8 cellular contexts compared by ENCODE assay signal in genomic region chr1:45490121-45490622, GRCh38. TPM values are rescaled to one million over a fixed set of nuclear protein-coding genes. Genes with fewer than 3 reads are reported as not detected.
DNase-seq lines count a peak whose midpoint lies in the region; ATAC-seq, FAIRE-seq and TF ChIP-seq lines count a peak whose summit lies in the region.

No MANE protein-coding gene starts in this region.

- CTCF ChIA-PET in OCI-LY7 (lab: Charles Lee; ENCODE audit: unreplicated experiment), result no interaction called here
- CTCF ChIA-PET in activated CD8-positive, alpha-beta memory T cell treated with anti-CD3 and anti-CD28 coated beads, Interleukin-2, amount 10 ng/mL, durations not matched to agents 7 days and 5 days (lab: Charles Lee), result interaction anchor here (0.6 to 8.2 kb wide), 12 partner anchors 11 to 690 kb away, joined by 3 to 163 read pairs (median 5); partner anchors contain the start of genes HECTD3, HPDL, MUTYH and PLK3

- H3K4me1 Mint-ChIP-seq in activated CD8-positive, alpha-beta memory T cell treated with anti-CD3 and anti-CD28 coated beads, Interleukin-2, amount 10 ng/mL, durations not matched to agents 7 days and 5 days, result peaks cover 4% of the 10 kb centered on the region

- H3K36me3 Mint-ChIP-seq in activated CD8-positive, alpha-beta memory T cell treated with anti-CD3 and anti-CD28 coated beads, Interleukin-2, amount 10 ng/mL, durations not matched to agents 7 days and 5 days, result peaks cover 4% of the 10 kb centered on the region

- 1% methylated on average over 17 of the region's 17 CpGs for WGBS in pancreas, 2 donors

- peak in 3 of 4 donors; percentile 1 to 3 (median 2) for ATAC-seq in pancreas
- ATAC-seq in HG03108 (IDR thresholded peaks at IDR 0.05; ENCODE audit: unreplicated experiment), result no peak
- ATAC-seq in GM21737 (IDR thresholded peaks at IDR 0.05; ENCODE audit: unreplicated experiment), result no peak
- ATAC-seq in activated CD8-positive, alpha-beta memory T cell treated with anti-CD3 and anti-CD28 coated beads, Interleukin-2, amount 10 ng/mL, durations not matched to agents 7 days and 5 days, result no peak

- TF ChIP-seq CTCF in DOHH2 (IDR thresholded peaks at IDR 0.05; ENCODE audit: low read depth, low read length, poor library complexity, severe bottlenecking), result no peak
- no peak for TF ChIP-seq CTCF in OCI-LY7 (conservative IDR thresholded peaks at IDR 0.05; ENCODE audit: low read length)
- no peak for TF ChIP-seq CTCF in fibroblast of mammary gland (conservative IDR thresholded peaks at IDR 0.05; ENCODE audit: control insufficient read depth, insufficient read depth, low read depth, low read length)
- no peak for TF ChIP-seq CTCF in pancreas (IDR thresholded peaks at IDR 0.05)

- peaks cover 4% of the 10 kb centered on the region for H3K27me3 Mint-ChIP-seq in activated CD8-positive, alpha-beta memory T cell treated with anti-CD3 and anti-CD28 coated beads, Interleukin-2, amount 10 ng/mL, durations not matched to agents 7 days and 5 days

- POLR2A ChIA-PET in OCI-LY7 (lab: Charles Lee), result interaction anchor here (0.6 to 1.8 kb wide), 5 partner anchors 9 to 135 kb away, joined by 3 to 9 read pairs (median 4); partner anchors contain the start of genes CCDC163, MMACHC and PRDX1

- H3F3A ChIP-seq in DOHH2 (ENCODE audit: control insufficient read depth, insufficient read depth), result 0 out of 2 replicates have a peak, but pooled peaks cover 12% of the 10 kb centered on the region

- no peak for FAIRE-seq in pancreas (lab: Jason Lieb, UNC)

- H3K4me3 Mint-ChIP-seq in activated CD8-positive, alpha-beta memory T cell treated with anti-CD3 and anti-CD28 coated beads, Interleukin-2, amount 10 ng/mL, durations not matched to agents 7 days and 5 days, result no peak overlapping the region

- peak overlapping the region; percentile 79 for H3K4me3 ChIP-seq in DOHH2 (ENCODE audit: low read length)
- peak overlapping the region; percentile 75 for H3K4me3 ChIP-seq in OCI-LY7 (ENCODE audit: low read depth, low read length, poor library complexity, severe bottlenecking)
- peak overlapping the region; percentile 65 for H3K4me3 ChIP-seq in fibroblast of mammary gland (ENCODE audit: control insufficient read depth, low read depth, low read length)
- peak overlapping the region; percentile 75 to 97 (median 87) for H3K4me3 ChIP-seq in pancreas

- H3K27me3 ChIP-seq in DOHH2 (ENCODE audit: control insufficient read depth, low read length) (peaks cover 10% of the 10 kb centered on the region), pancreas (no peaks in the 10 kb centered on the region)

- no peak overlapping the region for H3K27ac ChIP-seq in DOHH2 (ENCODE audit: low read depth, low read length)
- H3K27ac ChIP-seq in OCI-LY7 (ENCODE audit: low read depth, low read length, poor library complexity, severe bottlenecking), result no peak overlapping the region
- peak overlapping the region; percentile 74 to 87 (median 78) for H3K27ac ChIP-seq in pancreas

- no peaks in the 10 kb centered on the region; the same call in 1 of the 2 replicates for H3K79me2 ChIP-seq in DOHH2 (ENCODE audit: control insufficient read depth, low read length)
- no peaks in the 10 kb centered on the region for H3K79me2 ChIP-seq in OCI-LY7 (ENCODE audit: insufficient read depth, low read depth, low read length)

- no peaks in the 10 kb centered on the region for H3K9me3 Mint-ChIP-seq in activated CD8-positive, alpha-beta memory T cell treated with anti-CD3 and anti-CD28 coated beads, Interleukin-2, amount 10 ng/mL, durations not matched to agents 7 days and 5 days (ENCODE audit: low read depth)

- peak overlapping the region; percentile 3; the same call in 1 of the 2 replicates for H2AFZ ChIP-seq in OCI-LY7 (ENCODE audit: low read length)

- no TSS peak for BruUV-seq in OCI-LY7 (replicated peaks; lab: Mats Ljungman, UMichigan)

- H3K36me3 ChIP-seq in DOHH2 (ENCODE audit: control insufficient read depth, low read length) (no peaks in the 10 kb centered on the region), OCI-LY7 (ENCODE audit: insufficient read depth, low read length) (no peaks in the 10 kb centered on the region), pancreas (no peaks in the 10 kb centered on the region)

- H3K27ac Mint-ChIP-seq in activated CD8-positive, alpha-beta memory T cell treated with anti-CD3 and anti-CD28 coated beads, Interleukin-2, amount 10 ng/mL, durations not matched to agents 7 days and 5 days, result no peak overlapping the region

- H3K9me2 ChIP-seq in DOHH2 (replicated peaks; ENCODE audit: control insufficient read depth, low read length) (no peaks in the 10 kb centered on the region), OCI-LY7 (ENCODE audit: insufficient read depth, low read length) (no peaks in the 10 kb centered on the region)

- no peaks in the 10 kb centered on the region for H3K9me3 ChIP-seq in DOHH2 (ENCODE audit: control insufficient read depth, insufficient read depth, low read length)
- no peaks in the 10 kb centered on the region for H3K9me3 ChIP-seq in OCI-LY7 (ENCODE audit: low read length)
- no peaks in the 10 kb centered on the region for H3K9me3 ChIP-seq in pancreas

- H3K4me1 ChIP-seq in DOHH2 (ENCODE audit: control insufficient read depth, low read length) (peaks cover 32% of the 10 kb centered on the region), OCI-LY7 (ENCODE audit: insufficient read depth, low read length, poor library complexity, severe bottlenecking) (peaks cover 32% of the 10 kb centered on the region), pancreas (peaks cover 0 to 3% (median 0%) of the 10 kb centered on the region in 3 donors)

- intact Hi-C loops in OCI-LY7 (cut with micrococcal nuclease; ENCODE audit: unreplicated experiment), result loop anchor here (5.0 to 10.0 kb wide), 2 partner anchors 148 to 755 kb away; partner anchors contain the start of genes KIF2C, MUTYH, RNU5D-1 and TOE1
- intact Hi-C loops in pancreas (cut with DNase I), result loop anchor here in 2 of 3 donors (5.0 kb wide), 2 partner anchors 128 to 473 kb away; no protein-coding TSS in a partner anchor

- DNase-seq in OCI-LY7 (ENCODE audit: low spot score) (no peak), fibroblast of mammary gland (ENCODE audit: low read depth) (no peak), pancreas (no peak), NCI-H128 (lab: John Stamatoyannopoulos, UW; ENCODE audit: unreplicated experiment) (no peak)
- no peak for DNase-seq in activated CD8-positive, alpha-beta memory T cell treated with anti-CD3 and anti-CD28 coated beads, Interleukin-2, amount 10 ng/mL, durations not matched to agents 7 days and 5 days

- peak overlapping the region; percentile 87 for H3K4me2 ChIP-seq in DOHH2 (ENCODE audit: low read length)
- H3K4me2 ChIP-seq in OCI-LY7 (ENCODE audit: low read length), result peak overlapping the region; percentile 92

- H4K20me1 ChIP-seq in DOHH2 (ENCODE audit: control insufficient read depth, insufficient read depth, low read depth, low read length) (no peaks in the 10 kb centered on the region; the same call in 1 of the 2 replicates), OCI-LY7 (ENCODE audit: insufficient read depth, low read length) (no peaks in the 10 kb centered on the region)

RNA-seq across cellular contexts. Expression of gene TESK2, which starts 0.8 kb away (rescaled TPM):
- 4.9 and 5.0 TPM in 2 replicates for total RNA-seq in OCI-LY7 (2014; rRNA removed; shearing (Covaris generic))
- total RNA-seq in OCI-LY7 (2022), result 6.6 and 9.2 TPM in 2 replicates
- total RNA-seq in pancreas, result 1 to 10 TPM; 1.9 to 3.6 (median 2.6) TPM
- polyA plus RNA-seq in pancreas, result 1 to 10 TPM; 1.5 to 3.2 TPM
- total RNA-seq in activated CD8-positive, alpha-beta memory T cell treated with anti-CD3 and anti-CD28 coated beads, Interleukin-2, amount 10 ng/mL, durations not matched to agents 7 days and 5 days, result 1 to 10 TPM; 3.0 to 4.4 TPM

RNA-seq across cellular contexts. Expression of gene CCDC163, which starts 9.7 kb away (rescaled TPM):
- total RNA-seq in OCI-LY7 (2014; rRNA removed; shearing (Covaris generic)), result 2.9 and 7.4 TPM in 2 replicates
- total RNA-seq in OCI-LY7 (2022) (17.2 and 21.1 TPM in 2 replicates), pancreas (1 to 10 TPM; 1.2 to 4.0 (median 2.2) TPM)
- polyA plus RNA-seq in pancreas, result 1 to 10 TPM; 3.2 to 4.6 TPM
- total RNA-seq in activated CD8-positive, alpha-beta memory T cell treated with anti-CD3 and anti-CD28 coated beads, Interleukin-2, amount 10 ng/mL, durations not matched to agents 7 days and 5 days, result 1 to 10 TPM; 7.8 to 7.9 TPM

RNA-seq across cellular contexts. Expression of gene MMACHC, which starts 9.9 kb away (rescaled TPM):
- 7.6 and 8.1 TPM in 2 replicates for total RNA-seq in OCI-LY7 (2014; rRNA removed; shearing (Covaris generic))
- total RNA-seq in OCI-LY7 (2022), result 13.3 and 15.9 TPM in 2 replicates
- total RNA-seq in pancreas, result 1 to 10 TPM; 3.2 to 5.7 (median 4.0) TPM
- 1 to 10 TPM; 1.2 to 1.5 TPM for polyA plus RNA-seq in pancreas
- 1 to 10 TPM; 7.3 to 8.4 TPM for total RNA-seq in activated CD8-positive, alpha-beta memory T cell treated with anti-CD3 and anti-CD28 coated beads, Interleukin-2, amount 10 ng/mL, durations not matched to agents 7 days and 5 days

RNA-seq across cellular contexts. Expression of gene PRDX1, which starts 31.5 kb away (rescaled TPM):
- 725 and 814 TPM in 2 replicates for total RNA-seq in OCI-LY7 (2014; rRNA removed; shearing (Covaris generic))
- total RNA-seq in OCI-LY7 (2022), result 851 and 938 TPM in 2 replicates
- total RNA-seq in pancreas, result 100 to 1,000 TPM in 2 of 6 donors, 10 to 100 TPM in 4; 49.3 to 124 (median 61.7) TPM
- polyA plus RNA-seq in pancreas, result 100 to 1,000 TPM; 111 to 142 TPM
- total RNA-seq in activated CD8-positive, alpha-beta memory T cell treated with anti-CD3 and anti-CD28 coated beads, Interleukin-2, amount 10 ng/mL, durations not matched to agents 7 days and 5 days, result 100 to 1,000 TPM; 225 to 412 TPM

Comparison
In these comparisons a context has a peak if more than half of its experiments do, and no peak if none do; other contexts are left out.
1. H3K27ac ChIP-seq: peak in pancreas (4 of 4); none in DOHH2 (single experiment) and OCI-LY7 (single experiment).
2. ATAC-seq: peak in pancreas (3 of 4); none in HG03108 (single experiment), GM21737 (single experiment) and activated CD8-positive, alpha-beta memory T cell treated with anti-CD3 and anti-CD28 coated beads, Interleukin-2, amount 10 ng/mL, durations not matched to agents 7 days and 5 days (single experiment).
3. Peak in every context shown above with its lines, with median percentiles within 50 percentile points of each other: H3K4me3 ChIP-seq.